In genomic region chr1:38256072-38256471, GRCh38 we compare ENCODE assay signal across 20 cellular contexts.
"Had no signal": no experiment of that assay in that cellular context is flagged by ENCODE, and none has a peak within 500 bp of the region (broad histone marks: within the 10 kb centered on the region; RNA-seq: fewer than 3 reads in every experiment).

No MANE protein-coding gene starts in this region.

- H3K4me2 ChIP-seq: PC-9 had no signal

- H3K9me3 ChIP-seq: MG63 had no signal

- H3K27me3 ChIP-seq: MG63 had no signal

- H3K36me3 ChIP-seq: MG63 had no signal

- DNase-seq: activated CD4-positive, alpha-beta memory T cell treated with anti-CD3 and anti-CD28 coated beads, Interleukin-2, amount 10 ng/mL, durations not matched to agents 7 days and 5 days; activated CD4-positive, alpha-beta T cell treated with anti-CD3 and anti-CD28 coated beads, Interleukin-2, amount 50 U/mL, for 1 hour; activated CD4-positive, CD25-positive, alpha-beta regulatory T cell; activated gamma-delta T cell; activated naive CD4-positive, alpha-beta T cell treated with anti-CD3 and anti-CD28 coated beads for 36 hours; activated T-cell treated with anti-CD3 and anti-CD28 coated beads for 4 hours; activated T-cell treated with anti-CD3 and anti-CD28 coated beads, Interleukin-2, amount 50 U/mL, for 48 hours; amygdala; MG63; NCI-H1105; NCI-H1436; NCI-H1694 treated with DMSO at 0.1 percent for 48 hours; NCI-H2081; NCI-H446; NCI-H524; PC-9; SIG-M5; T-helper 17 cell; T-helper 9 cell had no signal

- H2AFZ ChIP-seq: PC-9 had no signal

- H3K27ac ChIP-seq: PC-9 had no signal

- H3K4me3 ChIP-seq: MG63, PC-9 had no signal

- ATAC-seq: activated T-helper 17 cell treated with anti-CD3 and anti-CD28 coated beads, Interleukin-2, amount 50 U/mL, for 72 hours; T-helper 17 cell had no signal
